In genomic region chr1:36385410-36386261, GRCh38 we compare ENCODE assay signal across 8 cellular contexts. TPM values are rescaled to one million over a fixed set of nuclear protein-coding genes. Genes with fewer than 3 reads are reported as not detected.
DNase-seq lines count a peak whose midpoint lies in the region; ATAC-seq and TF ChIP-seq lines count a peak whose summit lies in the region.

Gene STK40 (minus strand): TSS chr1:36385924. CDS start chr1:36361332, 24,592 bp downstream.

- no peak for TF ChIP-seq EP300 in suprapubic skin (IDR thresholded peaks at IDR 0.05)

- no peaks in the 10 kb centered on the region for H3K9me3 ChIP-seq in suprapubic skin

- H3K36me3 ChIP-seq in suprapubic skin, result peaks cover 7% of the 10 kb centered on the region

- peak; percentile 97 for DNase-seq in GM03348 (ENCODE audit: low spot score)
- DNase-seq in NCI-H1048 (lab: John Stamatoyannopoulos, UW), result peak; percentile 93
- DNase-seq in globus pallidus (ENCODE audit: low spot score), result peak; percentile 99
- DNase-seq in nucleus accumbens (lab: John Stamatoyannopoulos, UW), result peak; percentile 77 to 99 (median 98)
- peak; percentile 99 for DNase-seq in suprapubic skin (ENCODE audit: low spot score in 2 of 2)

- H3K9me3 Mint-ChIP-seq in activated naive CD4-positive, alpha-beta T cell treated with anti-CD3 and anti-CD28 coated beads, Interleukin-2, amount 50 U/mL, for 24 hours, result no peaks in the 10 kb centered on the region

- peaks cover 42% of the 10 kb centered on the region for H3K4me1 ChIP-seq in suprapubic skin

- peaks cover 7% of the 10 kb centered on the region for H3K36me3 Mint-ChIP-seq in activated naive CD4-positive, alpha-beta T cell treated with anti-CD3 and anti-CD28 coated beads, Interleukin-2, amount 50 U/mL, for 24 hours

- H3K27me3 Mint-ChIP-seq in activated naive CD4-positive, alpha-beta T cell treated with anti-CD3 and anti-CD28 coated beads, Interleukin-2, amount 50 U/mL, for 24 hours, result no peaks in the 10 kb centered on the region

- TF ChIP-seq CTCF in suprapubic skin (IDR thresholded peaks at IDR 0.05), result no peak

- peak within 1 kb of the TSS; percentile 97 for H3K4me3 Mint-ChIP-seq in activated naive CD4-positive, alpha-beta T cell treated with anti-CD3 and anti-CD28 coated beads, Interleukin-2, amount 50 U/mL, for 24 hours

- peak within 1 kb of the TSS; percentile 98 for H3K4me3 ChIP-seq in suprapubic skin

- peak within 1 kb of the TSS; percentile 99 for H3K27ac ChIP-seq in suprapubic skin

- TF ChIP-seq POLR2A in suprapubic skin (IDR thresholded peaks at IDR 0.05), result peak in 1 of 2 donors; percentile 49

- no peaks in the 10 kb centered on the region for H3K27me3 ChIP-seq in suprapubic skin

- peak within 1 kb of the TSS; percentile 99 for H3K27ac Mint-ChIP-seq in activated naive CD4-positive, alpha-beta T cell treated with anti-CD3 and anti-CD28 coated beads, Interleukin-2, amount 50 U/mL, for 24 hours

- under 1% methylated on average over 23 of the region's 82 CpGs for WGBS in suprapubic skin

- ATAC-seq in HG02571 (IDR thresholded peaks at IDR 0.05; ENCODE audit: unreplicated experiment) (peak; percentile 92), SK-N-SH treated with all-trans-retinoic acid at 6 μM for 48 hours (peak; percentile 93)

- peaks cover 66% of the 10 kb centered on the region for H3K4me1 Mint-ChIP-seq in activated naive CD4-positive, alpha-beta T cell treated with anti-CD3 and anti-CD28 coated beads, Interleukin-2, amount 50 U/mL, for 24 hours

TF ChIP-seq in SK-N-SH treated with all-trans-retinoic acid at 6 μM for 48 hours, 23 proteins besides CTCF, POLR2A, EP300 and RAD21:
- TF ChIP-seq ZNF70 (CRISPR knock-in tag; IDR thresholded peaks at IDR 0.05), result no peak
- no peak for TF ChIP-seq ZNF8 (CRISPR knock-in tag; IDR thresholded peaks at IDR 0.05)
- TF ChIP-seq CSDC2 (CRISPR knock-in tag; IDR thresholded peaks at IDR 0.05), result no peak
- TF ChIP-seq, protein P1, sequence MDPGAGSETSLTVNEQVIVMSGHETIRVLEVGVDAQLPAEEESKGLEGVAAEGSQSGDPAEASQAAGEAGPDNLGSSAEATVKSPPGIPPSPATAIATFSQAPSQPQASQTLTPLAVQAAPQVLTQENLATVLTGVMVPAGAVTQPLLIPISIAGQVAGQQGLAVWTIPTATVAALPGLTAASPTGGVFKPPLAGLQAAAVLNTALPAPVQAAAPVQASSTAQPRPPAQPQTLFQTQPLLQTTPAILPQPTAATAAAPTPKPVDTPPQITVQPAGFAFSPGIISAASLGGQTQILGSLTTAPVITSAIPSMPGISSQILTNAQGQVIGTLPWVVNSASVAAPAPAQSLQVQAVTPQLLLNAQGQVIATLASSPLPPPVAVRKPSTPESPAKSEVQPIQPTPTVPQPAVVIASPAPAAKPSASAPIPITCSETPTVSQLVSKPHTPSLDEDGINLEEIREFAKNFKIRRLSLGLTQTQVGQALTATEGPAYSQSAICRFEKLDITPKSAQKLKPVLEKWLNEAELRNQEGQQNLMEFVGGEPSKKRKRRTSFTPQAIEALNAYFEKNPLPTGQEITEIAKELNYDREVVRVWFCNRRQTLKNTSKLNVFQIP (CRISPR knock-in tag; IDR thresholded peaks at IDR 0.05; ENCODE audit: borderline replicate concordance, low read depth), result no peak
- no peak for TF ChIP-seq SNAI2 (CRISPR knock-in tag; IDR thresholded peaks at IDR 0.05)
- TF ChIP-seq BACH2 (CRISPR knock-in tag; IDR thresholded peaks at IDR 0.05; ENCODE audit: borderline replicate concordance), result no peak
- TF ChIP-seq GLIS3 (CRISPR knock-in tag; IDR thresholded peaks at IDR 0.05), result no peak
- TF ChIP-seq TCF4 (CRISPR knock-in tag; IDR thresholded peaks at IDR 0.05; ENCODE audit: borderline replicate concordance), result no peak
- no peak for TF ChIP-seq ZC3H10 (CRISPR knock-in tag; IDR thresholded peaks at IDR 0.05)
- no peak for TF ChIP-seq PPARA (CRISPR knock-in tag; IDR thresholded peaks at IDR 0.05; ENCODE audit: borderline replicate concordance)
- no peak for TF ChIP-seq ISL1 (CRISPR knock-in tag; IDR thresholded peaks at IDR 0.05)
- TF ChIP-seq ESRRG (CRISPR knock-in tag; IDR thresholded peaks at IDR 0.05), result no peak
- TF ChIP-seq, protein P2, sequence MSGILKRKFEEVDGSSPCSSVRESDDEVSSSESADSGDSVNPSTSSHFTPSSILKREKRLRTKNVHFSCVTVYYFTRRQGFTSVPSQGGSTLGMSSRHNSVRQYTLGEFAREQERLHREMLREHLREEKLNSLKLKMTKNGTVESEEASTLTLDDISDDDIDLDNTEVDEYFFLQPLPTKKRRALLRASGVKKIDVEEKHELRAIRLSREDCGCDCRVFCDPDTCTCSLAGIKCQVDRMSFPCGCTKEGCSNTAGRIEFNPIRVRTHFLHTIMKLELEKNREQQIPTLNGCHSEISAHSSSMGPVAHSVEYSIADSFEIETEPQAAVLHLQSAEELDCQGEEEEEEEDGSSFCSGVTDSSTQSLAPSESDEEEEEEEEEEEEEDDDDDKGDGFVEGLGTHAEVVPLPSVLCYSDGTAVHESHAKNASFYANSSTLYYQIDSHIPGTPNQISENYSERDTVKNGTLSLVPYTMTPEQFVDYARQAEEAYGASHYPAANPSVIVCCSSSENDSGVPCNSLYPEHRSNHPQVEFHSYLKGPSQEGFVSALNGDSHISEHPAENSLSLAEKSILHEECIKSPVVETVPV (CRISPR knock-in tag; IDR thresholded peaks at IDR 0.05), result no peak

RNA-seq across cellular contexts. Expression of gene STK40, which starts in this region (rescaled TPM):
- 10 to 100 TPM; 29.0 to 69.5 (median 51.8) TPM for total RNA-seq in suprapubic skin

Comparison
In these comparisons a context has a peak if more than half of its experiments do, and no peak if none do; other contexts are left out.
1. Peak in every context shown above with its lines: DNase-seq, ATAC-seq, H3K4me3 ChIP-seq and H3K27ac ChIP-seq.